ENCODE assay signal across 15 cellular contexts in genomic region chr3:184678317-184679055, GRCh38. TPM values are rescaled to one million over a fixed set of nuclear protein-coding genes. Genes with fewer than 3 reads are reported as not detected.
DNase-seq lines count a peak whose midpoint lies in the region; ATAC-seq, FAIRE-seq and TF ChIP-seq lines count a peak whose summit lies in the region.
"Had no signal": no experiment of that assay in that cellular context is flagged by ENCODE, and none has a peak within 500 bp of the region (broad histone marks: within the 10 kb centered on the region; RNA-seq: fewer than 3 reads in every experiment).

No MANE protein-coding gene starts in this region.

- H3K36me3 ChIP-seq in Karpas-422 (ENCODE audit: insufficient read depth, low read length) (no peaks in the 10 kb centered on the region), H1 (ENCODE audit: control insufficient read depth in 2 of 4, insufficient read depth in 4 of 4, low read length in 3 of 4) (no peaks in the 10 kb centered on the region), mesodermal cell (ENCODE audit: control insufficient read depth, insufficient read depth, low read length) (no peaks in the 10 kb centered on the region), smooth muscle cell (ENCODE audit: low read depth) (no peaks in the 10 kb centered on the region), colonic mucosa (no peaks in the 10 kb centered on the region), kidney (ENCODE audit: control insufficient read depth in 1 of 2, insufficient read depth in 2 of 2, low read length in 2 of 2) (no peaks in the 10 kb centered on the region), WERI-Rb-1 (no peaks in the 10 kb centered on the region)
- H3K36me3 ChIP-seq: HAP-1, suprapubic skin had no signal

- H3K4me1 ChIP-seq in Karpas-422 (ENCODE audit: low read length) (peaks cover 33% of the 10 kb centered on the region), H1 (replicated peaks in 1 of 4; ENCODE audit: control insufficient read depth in 3 of 4, insufficient read depth in 4 of 4, low read length in 3 of 4) (peaks cover 0 to 13% (median 9%) of the 10 kb centered on the region in 4 experiments; a peak in 6 of 7 replicates), mesodermal cell (ENCODE audit: control insufficient read depth, insufficient read depth, low read length, poor library complexity, severe bottlenecking) (peaks cover 8% of the 10 kb centered on the region), smooth muscle cell (ENCODE audit: low read depth) (peaks cover 4% of the 10 kb centered on the region), colonic mucosa (peaks cover 4% of the 10 kb centered on the region), kidney (ENCODE audit: control insufficient read depth in 1 of 2, insufficient read depth in 1 of 2, low read depth in 1 of 2, low read length in 2 of 2) (peaks cover 0 to 7% of the 10 kb centered on the region in 2 donors)
- H3K4me1 ChIP-seq: HAP-1, suprapubic skin had no signal

- TF ChIP-seq CTCF in H1 (IDR thresholded peaks at IDR 0.05; ENCODE audit: control extremely low read depth in 1 of 3, insufficient read depth in 1 of 3, low read depth in 1 of 3, low read length in 3 of 3) (no peak), smooth muscle cell (IDR thresholded peaks at IDR 0.05; ENCODE audit: borderline replicate concordance, insufficient read depth, poor library complexity, severe bottlenecking) (no peak), colonic mucosa (IDR thresholded peaks at IDR 0.05) (no peak), kidney (IDR thresholded peaks at IDR 0.05; ENCODE audit: borderline replicate concordance, extremely low read depth, insufficient read depth) (no peak), WERI-Rb-1 (IDR thresholded peaks at IDR 0.05; ENCODE audit: low read depth, low read length) (no peak)

- H4K20me1 ChIP-seq in Karpas-422 (ENCODE audit: insufficient read depth, low read depth, low read length) (no peaks in the 10 kb centered on the region), H1 (replicated peaks in 1 of 2; ENCODE audit: control insufficient read depth in 1 of 2, insufficient read depth in 2 of 2, low read length in 2 of 2) (no peaks in the 10 kb centered on the region), smooth muscle cell (ENCODE audit: low read depth) (no peaks in the 10 kb centered on the region)

- H2BK5ac ChIP-seq in H1 (ENCODE audit: low read depth, low read length): no peak overlapping the region

- H3K9ac ChIP-seq in Karpas-422 (ENCODE audit: low read length) (0 out of 2 replicates have a peak overlapping the region, but pooled peaks have one; percentile 44), H1 (replicated peaks in 1 of 4; ENCODE audit: extremely low read depth in 1 of 4, low read depth in 3 of 4, low read length in 3 of 4) (peak overlapping the region in 1 of 4 experiments; percentile 34; a peak in 2 of 7 replicates), smooth muscle cell (ENCODE audit: low read depth) (no peak overlapping the region), colonic mucosa (ENCODE audit: low read depth in 2 of 2, low read length in 2 of 2) (no peak overlapping the region), kidney (ENCODE audit: low read length in 2 of 2) (no peak overlapping the region)

- no peak overlapping the region; the same call in none of the 2 replicates for H3K18ac ChIP-seq in H1 (ENCODE audit: extremely low read depth, low read length)

- H3K4ac ChIP-seq in H1 (replicated peaks; ENCODE audit: insufficient read length, low read depth, low read length): peak overlapping the region; percentile 12

- H4K5ac ChIP-seq in H1 (ENCODE audit: insufficient read length, low read depth, low read length): no peak overlapping the region

- 0 out of 2 replicates have a peak overlapping the region, but pooled peaks have one; percentile 61 for H2BK20ac ChIP-seq in H1 (ENCODE audit: low read length)

- no peak for FAIRE-seq in H1 (lab: Jason Lieb, UNC)
- FAIRE-seq in kidney (lab: Jason Lieb, UNC): no peak

- H3K23ac ChIP-seq in H1 (ENCODE audit: insufficient read length): no peak overlapping the region

- H3K79me2 ChIP-seq in Karpas-422 (ENCODE audit: low read length): no peaks in the 10 kb centered on the region
- no peaks in the 10 kb centered on the region for H3K79me2 ChIP-seq in H1 (ENCODE audit: control insufficient read depth in 1 of 2, insufficient read depth in 2 of 2, low read length in 2 of 2)
- H3K79me2 ChIP-seq in smooth muscle cell (ENCODE audit: low read depth): no peaks in the 10 kb centered on the region

- H4K8ac ChIP-seq in H1 (ENCODE audit: extremely low read depth, insufficient read depth, low read length): peak overlapping the region; percentile 41

- CTCF ChIA-PET in H1 (lab: Charles Lee; ENCODE audit: partially characterized antibody): interaction anchor here (0.6 to 2.3 kb wide), 10 partner anchors 8 to 325 kb away, joined by 3 to 7 read pairs (median 3); no protein-coding TSS in a partner anchor

- H3K56ac ChIP-seq in H1 (replicated peaks; ENCODE audit: insufficient read length, low read depth, low read length): no peak overlapping the region

- H3K4me3 ChIP-seq in Karpas-422 (ENCODE audit: low read length) (no peak overlapping the region), H1 (ENCODE audit: extremely low read depth in 1 of 4, insufficient read depth in 2 of 4, low read depth in 3 of 4, low read length in 4 of 4) (peak overlapping the region in 3 of 4 experiments; percentile 10 to 40 (median 14); a peak in 3 of 8 replicates), mesodermal cell (ENCODE audit: extremely low read depth, insufficient read depth, low read length, poor library complexity, severe bottlenecking) (no peak overlapping the region), smooth muscle cell (no peak overlapping the region), colonic mucosa (no peak overlapping the region), kidney (ENCODE audit: low read length in 2 of 2) (no peak overlapping the region), WERI-Rb-1 (ENCODE audit: low read depth, low read length) (no peak overlapping the region)
- H3K4me3 ChIP-seq: HAP-1, suprapubic skin had no signal

- POLR2A ChIA-PET in H1 (lab: Charles Lee; ENCODE audit: partially characterized antibody): interaction anchor here (0.9 to 3.6 kb wide), 4 partner anchors 16 to 33 kb away, joined by 3 to 16 read pairs (median 4); partner anchors contain the start of gene MAGEF1

- H3K23me2 ChIP-seq in H1 (ENCODE audit: low read depth, low read length): peaks cover 2% of the 10 kb centered on the region; the same call in 1 of the 2 replicates

- ATAC-seq in GM19467 (IDR thresholded peaks at IDR 0.05; ENCODE audit: unreplicated experiment): no peak
- ATAC-seq: naive thymus-derived CD8-positive, alpha-beta T cell had no signal

- WGBS in H1 (ENCODE audit: extremely low coverage in 1 of 2, insufficient coverage in 1 of 2, insufficient read length in 1 of 2, insufficient replicate concordance in 2 of 2, low coverage in 1 of 2, low lambda C conversion rate in 2 of 2, missing lambda C conversion rate in 1 of 2), 2 experiments: 84% methylated on average over 16 of the region's 16 CpGs; no CpG with 5 or more reads in 1 of the 2 experiments
- WGBS in mesodermal cell (ENCODE audit: insufficient coverage in 2 of 2), 2 experiments: 90 to 91% methylated on average over 11 to 13 of the region's 16 CpGs
- 89% methylated on average over 16 of the region's 16 CpGs for WGBS in smooth muscle cell (ENCODE audit: low lambda C conversion rate)

- H3K27ac ChIP-seq in Karpas-422 (ENCODE audit: low read length) (no peak overlapping the region), H1 (ENCODE audit: low read depth, low read length) (no peak overlapping the region), mesodermal cell (ENCODE audit: low read depth, low read length, severe bottlenecking) (peak overlapping the region; percentile 67), smooth muscle cell (ENCODE audit: low read depth) (no peak overlapping the region), colonic mucosa (no peak overlapping the region), kidney (ENCODE audit: low read depth in 2 of 2, low read length in 2 of 2) (peak overlapping the region in 1 of 2 donors; percentile 11), WERI-Rb-1 (no peak overlapping the region)
- H3K27ac ChIP-seq: suprapubic skin had no signal

- H4K91ac ChIP-seq in H1 (replicated peaks; ENCODE audit: insufficient read length, low read length): peak overlapping the region; percentile 40

- H2AK5ac ChIP-seq in H1 (ENCODE audit: low read depth, low read length): no peak overlapping the region

- TF ChIP-seq RAD21 in H1 (IDR thresholded peaks at IDR 0.05 in 1 of 2, conservative IDR thresholded peaks at IDR 0.05 in 1 of 2; ENCODE audit: low read depth in 2 of 2, low read length in 2 of 2): no peak

- no peaks in the 10 kb centered on the region for H3F3A ChIP-seq in smooth muscle cell (ENCODE audit: low read depth)

- intact Hi-C loops in colonic mucosa (cut with DNase I) (no loop called here), kidney (cut with DNase I) (no loop called here)

- 0 out of 2 replicates have a peak overlapping the region, but pooled peaks have one; percentile 97 for H2BK15ac ChIP-seq in H1 (ENCODE audit: low read length)

- H3K9me3 ChIP-seq in Karpas-422 (ENCODE audit: low read length): no peaks in the 10 kb centered on the region
- no peaks in the 10 kb centered on the region for H3K9me3 ChIP-seq in H1 (ENCODE audit: insufficient read depth in 2 of 2, low read depth in 1 of 2, low read length in 1 of 2)
- no peaks in the 10 kb centered on the region for H3K9me3 ChIP-seq in mesodermal cell (ENCODE audit: control insufficient read depth, low read length)
- no peaks in the 10 kb centered on the region for H3K9me3 ChIP-seq in smooth muscle cell (replicated peaks; ENCODE audit: low read depth)
- no peaks in the 10 kb centered on the region for H3K9me3 ChIP-seq in colonic mucosa
- no peaks in the 10 kb centered on the region for H3K9me3 ChIP-seq in kidney (ENCODE audit: control insufficient read depth in 1 of 2, low read length in 2 of 2)
- no peaks in the 10 kb centered on the region for H3K9me3 ChIP-seq in WERI-Rb-1 (ENCODE audit: severe bottlenecking)
- H3K9me3 ChIP-seq: HAP-1, suprapubic skin had no signal

- H3K79me1 ChIP-seq in H1 (ENCODE audit: low read depth, low read length): no peaks in the 10 kb centered on the region

- no peak overlapping the region for H2BK120ac ChIP-seq in H1 (replicated peaks; ENCODE audit: low read depth, low read length)

- H2AFZ ChIP-seq in Karpas-422 (ENCODE audit: low read length): no peak overlapping the region; the same call in 1 of the 2 replicates
- H2AFZ ChIP-seq in H1 (ENCODE audit: low read length): peak overlapping the region; percentile 97
- H2AFZ ChIP-seq in smooth muscle cell (ENCODE audit: low read depth): peak overlapping the region; percentile 4

- H3K4me2 ChIP-seq in Karpas-422 (ENCODE audit: low read depth, low read length, poor library complexity, severe bottlenecking) (no peak overlapping the region), H1 (ENCODE audit: insufficient read depth in 1 of 2, low read depth in 2 of 2, low read length in 2 of 2) (peak overlapping the region; percentile 71 to 85), smooth muscle cell (no peak overlapping the region)

- no peak for TF ChIP-seq POLR2A in H1 (IDR thresholded peaks at IDR 0.05; ENCODE audit: control extremely low read depth in 1 of 2, low read depth in 2 of 2, low read length in 2 of 2)

- TF ChIP-seq EP300 in H1 (IDR thresholded peaks at IDR 0.05; ENCODE audit: borderline replicate concordance in 1 of 2, low read depth in 2 of 2, low read length in 2 of 2): no peak

- no peaks in the 10 kb centered on the region for H3K27me3 ChIP-seq in Karpas-422 (ENCODE audit: low read length)
- 0 out of 7 replicates have a peak, but pooled peaks cover 0 to 4% (median 0%) of the 10 kb centered on the region in 4 experiments for H3K27me3 ChIP-seq in H1 (replicated peaks in 1 of 4; ENCODE audit: control insufficient read depth in 3 of 4, extremely low read depth in 1 of 4, insufficient read depth in 3 of 4, low read length in 3 of 4)
- no peaks in the 10 kb centered on the region for H3K27me3 ChIP-seq in smooth muscle cell (ENCODE audit: low read depth)
- H3K27me3 ChIP-seq in colonic mucosa: no peaks in the 10 kb centered on the region
- no peaks in the 10 kb centered on the region for H3K27me3 ChIP-seq in WERI-Rb-1 (ENCODE audit: insufficient read depth, low read depth, severe bottlenecking)
- H3K27me3 ChIP-seq: suprapubic skin had no signal

- no peak overlapping the region for H3K14ac ChIP-seq in H1 (ENCODE audit: insufficient read length)

- H3K9me2 ChIP-seq in Karpas-422 (replicated peaks; ENCODE audit: insufficient read depth, low read length): no peaks in the 10 kb centered on the region

- H2BK12ac ChIP-seq in H1 (ENCODE audit: low read depth, low read length): peak overlapping the region; percentile 86; the same call in 1 of the 2 replicates

- DNase-seq in Karpas-422 (no peak), H1 (ENCODE audit: low read depth in 1 of 2, low spot score in 2 of 2) (no peak), smooth muscle cell (lab: John Stamatoyannopoulos, UW; ENCODE audit: unreplicated experiment) (no peak), colonic mucosa (no peak), kidney (no peak), WERI-Rb-1 (no peak)
- DNase-seq: activated naive CD4-positive, alpha-beta T cell treated with Interleukin-2 at 50 U/mL for 16 hours; DMS79; naive thymus-derived CD8-positive, alpha-beta T cell; NCI-H187 treated with DMSO at 0.1 percent for 48 hours; stimulated activated CD4-positive, alpha-beta T cell treated with anti-CD3 and anti-CD28 coated beads, Interleukin-12 subunit alpha, Interleukin-12 subunit beta, amount 100 ng/mL, for 4 hours had no signal

RNA-seq across cellular contexts. Expression of gene MAGEF1, which starts 33.4 kb away (rescaled TPM):
- total RNA-seq in Karpas-422 (2014; rRNA removed; shearing (Covaris generic); ENCODE audit: low replicate concordance): 50.8 and 123 TPM in 2 replicates
- 54.1 and 56.7 TPM in 2 replicates for total RNA-seq in H1 (2021; fragmentation: NEBNext Ultra II Directional; extraction: Animal tissue kit (Norgen Biotek cat#: 25700))
- 26.5 and 29.5 TPM in 2 replicates for polyA plus RNA-seq in H1 (2011; rRNA removed)
- 51.9 TPM for polyA plus RNA-seq in H1 (2011; cell fraction: cytosol; rRNA removed)
- polyA plus RNA-seq in H1 (2011; cell fraction: nucleus; rRNA removed): 18.1 TPM
- polyA plus RNA-seq in H1 (2012, experiment 1 of 2): 47.6 to 57.8 TPM (median 52.1 TPM) in 4 replicates
- polyA plus RNA-seq in H1 (2012, experiment 2 of 2): 31.8 TPM
- polyA plus RNA-seq in H1 (2013, experiment 1 of 2): 33.0 TPM
- polyA plus RNA-seq in H1 (2013, experiment 2 of 2): 35.2 TPM
- 11.3 and 12.0 TPM in 2 replicates for polyA minus RNA-seq in H1 (2011; rRNA and poly(A)+ RNA removed)
- polyA minus RNA-seq in H1 (2011; cell fraction: cytosol; rRNA and poly(A)+ RNA removed): 21.2 TPM
- 11.4 TPM for polyA minus RNA-seq in H1 (2011; cell fraction: nucleus; rRNA and poly(A)+ RNA removed)
- 47.9 TPM for polyA plus RNA-seq in mesodermal cell (2013, experiment 1 of 2)
- polyA plus RNA-seq in mesodermal cell (2013, experiment 2 of 2): 47.0 TPM
- 37.0 and 44.8 TPM in 2 replicates for total RNA-seq in smooth muscle cell
- polyA plus RNA-seq in smooth muscle cell: 52.7 and 59.8 TPM in 2 replicates
- 10 to 100 TPM; 28.3 to 42.6 TPM for total RNA-seq in colonic mucosa
- total RNA-seq in kidney: 37.9 TPM
- 50.0 TPM for polyA plus RNA-seq in kidney (ENCODE audit: insufficient read depth, low read depth, low replicate concordance)

Comparison
In these comparisons a context has a peak if more than half of its experiments do, and no peak if none do; other contexts are left out.
1. H3K4me2 ChIP-seq: peak in H1 (2 of 2); none in Karpas-422 (single experiment) and smooth muscle cell (single experiment).
2. H3K4me3 ChIP-seq: peak in H1 (3 of 4); none in Karpas-422 (single experiment), mesodermal cell (single experiment), smooth muscle cell (single experiment), colonic mucosa (single experiment), kidney (0 of 2) and WERI-Rb-1 (single experiment).